In genomic region chr5:1445313-1445894, GRCh38 we compare ENCODE assay signal across 10 cellular contexts. TPM values are rescaled to one million over a fixed set of nuclear protein-coding genes. Genes with fewer than 3 reads are reported as not detected.
DNase-seq lines count a peak whose midpoint lies in the region; ATAC-seq, FAIRE-seq and TF ChIP-seq lines count a peak whose summit lies in the region.
"Had no signal": no experiment of that assay in that cellular context is flagged by ENCODE, and none has a peak within 500 bp of the region (broad histone marks: within the 10 kb centered on the region; RNA-seq: fewer than 3 reads in every experiment).

Gene SLC6A3 (minus strand): TSS chr5:1445440. CDS start chr5:1443197, 2,243 bp downstream.

- intact Hi-C loops in thyroid gland (cut with DNase I), result no loop called here

- no peak for FAIRE-seq in frontal cortex (lab: Jason Lieb, UNC)

- WGBS in thyroid gland, 2 donors, result no CpG with 5 or more reads among the region's 73 CpGs

- ATAC-seq in HG02981 (IDR thresholded peaks at IDR 0.05; ENCODE audit: unreplicated experiment), result no peak

- H3K9me3 ChIP-seq in thyroid gland, result no peaks in the 10 kb centered on the region

- H3K27ac Mint-ChIP-seq in brain, result peak within 1 kb of the TSS in 1 of 5 experiments; percentile 23

- peaks cover 87% of the 10 kb centered on the region for H3K27me3 Mint-ChIP-seq in brain

- H3K4me1 ChIP-seq in thyroid gland, result peaks cover 11 to 21% of the 10 kb centered on the region in 2 donors

- H3K4me3 Mint-ChIP-seq in brain, result peak within 1 kb of the TSS; percentile 62 to 83 (median 74)

- no peaks in the 10 kb centered on the region for H3K36me3 ChIP-seq in thyroid gland

- peaks cover 15% of the 10 kb centered on the region for H3K27me3 ChIP-seq in thyroid gland

- peaks cover 6% of the 10 kb centered on the region for H3K4me1 Mint-ChIP-seq in brain

- H3K27ac ChIP-seq in thyroid gland, result no peak within 1 kb of the TSS

- peak within 1 kb of the TSS in 1 of 3 donors; percentile 12 for H3K4me3 ChIP-seq in thyroid gland (replicated peaks in 1 of 3)

- peaks cover 0 to 30% (median 16%) of the 10 kb centered on the region in 5 experiments for H3K9me3 Mint-ChIP-seq in brain

- no peaks in the 10 kb centered on the region for H3K36me3 Mint-ChIP-seq in brain

- TF ChIP-seq POLR2A in thyroid gland (IDR thresholded peaks at IDR 0.05), result peak in 1 of 2 donors; percentile 44

- TF ChIP-seq CTCF in brain (conservative IDR thresholded peaks at IDR 0.05) (no peak), thyroid gland (IDR thresholded peaks at IDR 0.05) (no peak)

- DNase-seq in activated CD4-positive, alpha-beta T cell treated with anti-CD3 and anti-CD28 coated beads for 48 hours, result peak; percentile 42
- DNase-seq in activated CD4-positive, alpha-beta T cell treated with anti-CD3 and anti-CD28 coated beads for 1 hour, result no peak
- DNase-seq in mesenteric fat pad (ENCODE audit: low spot score) (peak; percentile 85), thyroid gland (peak; percentile 68 to 73), DMS153 (lab: John Stamatoyannopoulos, UW) (no peak), frontal cortex (ENCODE audit: low spot score in 2 of 2) (no peak)
- DNase-seq: effector memory CD4-positive, alpha-beta T cell had no signal

RNA-seq across cellular contexts. Expression of gene SLC6A3, which starts in this region (rescaled TPM):
- polyA plus RNA-seq in brain (ENCODE audit: insufficient read depth, low read depth, low replicate concordance), result 3.6 TPM
- total RNA-seq in mesenteric fat pad (not detected), thyroid gland (under 1 TPM in 3 of 4 donors, not detected in 1; 0.54 to 0.67 (median 0.54) TPM), frontal cortex (not detected)
- total RNA-seq: RPMI7951 had no signal

Comparison
In these comparisons a context has a peak if more than half of its experiments do, and no peak if none do; other contexts are left out.
1. Peak in DNase-seq in mesenteric fat pad; RNA of the gene not detected or under 1 TPM.
2. Peak in DNase-seq in thyroid gland; RNA of the gene not detected or under 1 TPM.